In the genomic region with DNA sequence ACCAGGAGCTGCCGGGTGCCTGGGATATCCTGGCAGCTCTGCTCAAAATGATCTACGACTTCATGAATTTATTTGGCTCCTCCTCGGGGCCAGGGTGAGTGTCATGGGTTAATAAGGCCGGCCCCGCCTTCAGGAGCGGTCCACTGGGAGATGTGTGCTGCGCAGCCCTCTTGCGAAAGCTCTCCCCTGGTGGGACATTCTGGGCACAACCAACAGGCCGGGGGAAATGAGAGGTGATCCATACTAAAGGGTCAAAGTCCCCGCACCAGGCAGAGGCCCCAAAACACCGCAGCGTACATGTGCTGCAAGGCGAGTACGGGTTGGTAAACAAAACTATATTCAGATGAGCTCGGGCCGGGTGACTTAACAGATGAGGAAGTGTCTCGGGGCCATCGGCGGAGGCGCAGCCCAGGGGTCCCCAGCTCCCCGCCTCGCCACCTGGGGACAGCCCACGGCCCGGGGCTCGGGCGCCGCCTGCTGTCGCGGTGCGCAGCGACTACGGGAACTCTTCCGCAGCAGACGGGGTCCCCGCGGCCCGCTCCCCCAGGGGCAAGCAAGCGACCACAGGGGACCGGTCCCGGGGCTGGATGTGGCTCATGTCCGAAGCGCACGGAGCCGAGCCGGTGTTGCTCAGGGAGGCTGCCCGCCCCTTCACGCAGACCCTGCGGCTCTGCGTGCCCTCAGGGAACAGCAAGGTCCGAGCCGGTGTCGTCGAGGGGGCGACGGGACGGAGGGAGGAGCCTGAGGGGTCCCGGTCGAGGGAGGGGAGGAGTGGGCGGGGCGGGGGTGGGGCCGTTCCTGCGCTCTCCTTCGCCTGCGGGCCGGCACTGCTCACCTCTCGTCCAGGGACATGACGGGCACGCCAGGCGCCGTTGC, we compare ENCODE assay signal across 8 cellular contexts. TPM values are rescaled to one million over a fixed set of nuclear protein-coding genes. Genes with fewer than 3 reads are reported as not detected.
DNase-seq lines count a peak whose midpoint lies in the region; ATAC-seq, FAIRE-seq and TF ChIP-seq lines count a peak whose summit lies in the region.

A gene with protein sequence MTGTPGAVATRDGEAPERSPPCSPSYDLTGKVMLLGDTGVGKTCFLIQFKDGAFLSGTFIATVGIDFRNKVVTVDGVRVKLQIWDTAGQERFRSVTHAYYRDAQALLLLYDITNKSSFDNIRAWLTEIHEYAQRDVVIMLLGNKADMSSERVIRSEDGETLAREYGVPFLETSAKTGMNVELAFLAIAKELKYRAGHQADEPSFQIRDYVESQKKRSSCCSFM (plus strand): TSS at position 834 of the 876 bp plus-strand sequence. CDS start 17 bp downstream, at position 851.

- TF ChIP-seq EP300 in stomach (IDR thresholded peaks at IDR 0.05), result no peak

- POLR2A ChIA-PET in PC-9 (lab: Charles Lee; ENCODE audit: unreplicated experiment), result no interaction called here

- no TSS peak for BruUV-seq in PC-9 (replicated peaks; lab: Mats Ljungman, UMichigan)

- peak within 1 kb of the TSS; percentile 77 to 99 (median 95) for H3K27ac ChIP-seq in BLaER1 treated with 17β-estradiol and CSF1 and Interleukin-3, amounts not matched to agents 10 nM and 100 nM
- H3K27ac ChIP-seq in PC-9, result no peak within 1 kb of the TSS
- H3K27ac ChIP-seq in astrocyte (ENCODE audit: low read depth, low read length), result no peak within 1 kb of the TSS
- peak within 1 kb of the TSS; percentile 46 to 72 (median 60) for H3K27ac ChIP-seq in stomach

- no peaks in the 10 kb centered on the region for H3K9me2 ChIP-seq in PC-9 (ENCODE audit: insufficient read depth)

- DNase-seq in PC-9 (no peak), astrocyte (ENCODE audit: low read depth) (no peak), left lobe of liver (ENCODE audit: low spot score) (peak; percentile 95), stomach (peak; percentile 54), NCI-H2107 treated with DMSO at 0.1 percent for 48 hours (lab: John Stamatoyannopoulos, UW; ENCODE audit: unreplicated experiment) (no peak)

- H3K4me3 ChIP-seq in BLaER1 treated with 17β-estradiol and CSF1 and Interleukin-3, amounts not matched to agents 10 nM and 100 nM, result peak within 1 kb of the TSS; percentile 57 to 89 (median 75)
- H3K4me3 ChIP-seq in PC-9 (no peak within 1 kb of the TSS), astrocyte (ENCODE audit: insufficient read depth, low read depth, low read length) (no peak within 1 kb of the TSS), stomach (peak within 1 kb of the TSS; percentile 34 to 56 (median 46))

- no peak for TF ChIP-seq POLR2A in stomach (IDR thresholded peaks at IDR 0.05)

- peak within 1 kb of the TSS; percentile 34 for H3K27ac Mint-ChIP-seq in astrocyte (ENCODE audit: unreplicated experiment)

- H3K4me3 Mint-ChIP-seq in astrocyte (ENCODE audit: unreplicated experiment), result peak within 1 kb of the TSS; percentile 34

- WGBS in stomach, 5 donors, result 1 to 10% (median 2%) methylated on average over 17 to 70 of the region's 70 CpGs

- ATAC-seq in GM21786 (IDR thresholded peaks at IDR 0.05; ENCODE audit: unreplicated experiment) (peak; percentile 36), left lobe of liver (peak; percentile 84), GM21381 (IDR thresholded peaks at IDR 0.05; ENCODE audit: unreplicated experiment) (no peak)

- no peaks in the 10 kb centered on the region for H3K4me1 Mint-ChIP-seq in astrocyte (ENCODE audit: low read depth, unreplicated experiment)

- H4K20me1 ChIP-seq in BLaER1 treated with 17β-estradiol and CSF1 and Interleukin-3, amounts not matched to agents 10 nM and 100 nM, result no peaks in the 10 kb centered on the region
- H4K20me1 ChIP-seq in PC-9 (ENCODE audit: insufficient read depth), result no peaks in the 10 kb centered on the region
- no peaks in the 10 kb centered on the region for H4K20me1 ChIP-seq in astrocyte (ENCODE audit: insufficient read depth, low read length)

- no peaks in the 10 kb centered on the region for H3F3A ChIP-seq in PC-9 (ENCODE audit: insufficient read depth, low read depth)

- H2AFZ ChIP-seq in PC-9, result no peak within 1 kb of the TSS
- peak within 1 kb of the TSS; percentile 11 for H2AFZ ChIP-seq in astrocyte (ENCODE audit: low read depth, low read length)

- intact Hi-C loops in PC-9 (cut with micrococcal nuclease; ENCODE audit: unreplicated experiment) (loop anchor here (1.0 kb wide), 1 partner anchor 79 kb away; no protein-coding TSS in a partner anchor), stomach (cut with DNase I; ENCODE audit: low total_unique reads) (loop anchor here (10.0 kb wide), 1 partner anchor 82 kb away; no protein-coding TSS in a partner anchor)

- H3K4me2 ChIP-seq in BLaER1 treated with 17β-estradiol and CSF1 and Interleukin-3, amounts not matched to agents 10 nM and 100 nM, result peak within 1 kb of the TSS; percentile 83 to 100 (median 98)
- H3K4me2 ChIP-seq in PC-9, result 0 out of 2 replicates have a peak within 1 kb of the TSS, but pooled peaks have one; percentile 21
- peak within 1 kb of the TSS; percentile 41 for H3K4me2 ChIP-seq in astrocyte (ENCODE audit: low read length)

- H3K9me3 Mint-ChIP-seq in astrocyte (ENCODE audit: unreplicated experiment), result peaks cover 3% of the 10 kb centered on the region

- H3K27me3 Mint-ChIP-seq in astrocyte (ENCODE audit: low read depth, unreplicated experiment), result peaks cover 41% of the 10 kb centered on the region

- CTCF ChIA-PET in PC-9 (lab: Charles Lee), result interaction anchor here (0.6 to 1.5 kb wide), 2 partner anchors 49 to 79 kb away, joined by 5 to 6 read pairs; no protein-coding TSS in a partner anchor

- peaks cover 64 to 85% (median 76%) of the 10 kb centered on the region in 10 experiments for H3K4me1 ChIP-seq in BLaER1 treated with 17β-estradiol and CSF1 and Interleukin-3, amounts not matched to agents 10 nM and 100 nM
- peaks cover 14% of the 10 kb centered on the region for H3K4me1 ChIP-seq in PC-9 (replicated peaks; ENCODE audit: insufficient read depth)
- peaks cover 9% of the 10 kb centered on the region for H3K4me1 ChIP-seq in astrocyte (ENCODE audit: insufficient read depth, low read length)
- peaks cover 25 to 57% (median 35%) of the 10 kb centered on the region in 4 donors for H3K4me1 ChIP-seq in stomach

- H3K9ac ChIP-seq in BLaER1 treated with 17β-estradiol and CSF1 and Interleukin-3, amounts not matched to agents 10 nM and 100 nM, result peak within 1 kb of the TSS; percentile 82 to 98 (median 89)
- no peak within 1 kb of the TSS for H3K9ac ChIP-seq in astrocyte (ENCODE audit: low read length)

- H3K79me2 ChIP-seq in PC-9 (ENCODE audit: low read depth), result no peaks in the 10 kb centered on the region
- H3K79me2 ChIP-seq in astrocyte (ENCODE audit: insufficient read depth, low read length), result no peaks in the 10 kb centered on the region

- TF ChIP-seq CTCF in PC-9 (conservative IDR thresholded peaks at IDR 0.05) (no peak), astrocyte (IDR thresholded peaks at IDR 0.05; ENCODE audit: insufficient read depth, low read depth, low read length) (no peak), stomach (IDR thresholded peaks at IDR 0.05) (peak in 2 of 7 experiments; percentile 7 to 52)

- H3K27me3 ChIP-seq in BLaER1 treated with 17β-estradiol and CSF1 and Interleukin-3, amounts not matched to agents 10 nM and 100 nM, result no peaks in the 10 kb centered on the region
- H3K27me3 ChIP-seq in PC-9 (ENCODE audit: insufficient read depth, low read depth), result peaks cover 29% of the 10 kb centered on the region
- H3K27me3 ChIP-seq in astrocyte (ENCODE audit: insufficient read depth, low read length), result peaks cover 44% of the 10 kb centered on the region
- peaks cover 9 to 77% (median 31%) of the 10 kb centered on the region in 3 donors for H3K27me3 ChIP-seq in stomach

- H3K9me3 ChIP-seq in BLaER1 treated with 17β-estradiol and CSF1 and Interleukin-3, amounts not matched to agents 10 nM and 100 nM (replicated peaks in 1 of 11), result 0 out of 22 replicates have a peak, but pooled peaks cover 0 to 5% (median 0%) of the 10 kb centered on the region in 11 experiments
- H3K9me3 ChIP-seq in PC-9 (ENCODE audit: insufficient read depth, low read depth) (no peaks in the 10 kb centered on the region), astrocyte (ENCODE audit: insufficient read depth, low read depth, low read length) (no peaks in the 10 kb centered on the region), stomach (no peaks in the 10 kb centered on the region)

- no peaks in the 10 kb centered on the region for H3K36me3 Mint-ChIP-seq in astrocyte (ENCODE audit: low read depth, unreplicated experiment)

- FAIRE-seq in astrocyte (lab: Jason Lieb, UNC), result no peak

- H3K36me3 ChIP-seq in BLaER1 treated with 17β-estradiol and CSF1 and Interleukin-3, amounts not matched to agents 10 nM and 100 nM, result peaks cover 0 to 10% (median 0%) of the 10 kb centered on the region in 11 experiments; a peak in 1 of 22 replicates
- H3K36me3 ChIP-seq in PC-9 (ENCODE audit: low read depth) (no peaks in the 10 kb centered on the region), astrocyte (ENCODE audit: insufficient read depth, low read length) (no peaks in the 10 kb centered on the region), stomach (no peaks in the 10 kb centered on the region)

RNA-seq across cellular contexts. Expression of the gene that starts here (rescaled TPM):
- total RNA-seq in PC-9 (2021) (not detected in 2 replicates), astrocyte (0.77 TPM in 1 of 2 replicates, not detected in the other), left lobe of liver (14.0 TPM), stomach (1 to 10 TPM in 2 of 5 donors, not detected in 3; 2.0 to 8.7 TPM)
- 10 to 100 TPM in 1 of 3 donors, 1 to 10 TPM in 2; 2.0 to 42.9 (median 5.3) TPM for polyA plus RNA-seq in stomach

Comparison
In these comparisons a context has a peak if more than half of its experiments do, and no peak if none do; other contexts are left out.
1. H3K27ac ChIP-seq: peak in BLaER1 treated with 17β-estradiol and CSF1 and Interleukin-3, amounts not matched to agents 10 nM and 100 nM (11 of 11) and stomach (5 of 5); none in PC-9 (single experiment) and astrocyte (single experiment).
2. H3K4me2 ChIP-seq: peak in every context shown above with its lines; median percentile 98 in BLaER1 treated with 17β-estradiol and CSF1 and Interleukin-3, amounts not matched to agents 10 nM and 100 nM; 41 in astrocyte; 21 in PC-9.
3. H3K4me3 ChIP-seq: peak in BLaER1 treated with 17β-estradiol and CSF1 and Interleukin-3, amounts not matched to agents 10 nM and 100 nM (10 of 10) and stomach (4 of 4); none in PC-9 (single experiment) and astrocyte (single experiment).
4. DNase-seq: peak in left lobe of liver (single experiment) and stomach (single experiment); none in PC-9 (0 of 2), astrocyte (single experiment) and NCI-H2107 treated with DMSO at 0.1 percent for 48 hours (single experiment).